In genomic region chr1:232979596-232979995, GRCh38 we compare ENCODE assay signal across 19 cellular contexts. TPM values are rescaled to one million over a fixed set of nuclear protein-coding genes. Genes with fewer than 3 reads are reported as not detected.
DNase-seq lines count a peak whose midpoint lies in the region; ATAC-seq, FAIRE-seq and TF ChIP-seq lines count a peak whose summit lies in the region.
"Had no signal": no experiment of that assay in that cellular context is flagged by ENCODE, and none has a peak within 500 bp of the region (broad histone marks: within the 10 kb centered on the region; RNA-seq: fewer than 3 reads in every experiment).

No MANE protein-coding gene starts in this region.

- DNase-seq in activated naive CD4-positive, alpha-beta T cell treated with anti-CD3 and anti-CD28 coated beads, Interleukin-2, amount 50 U/mL, for 72 hours (ENCODE audit: low spot score in 2 of 2): no peak
- DNase-seq in activated naive CD4-positive, alpha-beta T cell treated with anti-CD3 and anti-CD28 coated beads, Interleukin-2, amount 10 ng/mL, durations not matched to agents 7 days and 5 days: no peak
- no peak for DNase-seq in H1 (ENCODE audit: low read depth in 1 of 2, low spot score in 2 of 2)
- no peak for DNase-seq in mesenchymal stem cell
- DNase-seq in SIG-M5 (lab: John Stamatoyannopoulos, UW): no peak
- no peak for DNase-seq in T-helper 2 cell treated with Interferon-gamma antibody and Interleukin-4, amounts not matched to agents 5 μg/mL and 100 μg/mL, for 36 hours (ENCODE audit: low spot score)
- DNase-seq: 8988T; AML-193; Caco-2; CD8-positive, alpha-beta memory T cell; DND-41; GDM1; H9 had no signal

- no peak for ATAC-seq in activated naive CD4-positive, alpha-beta T cell treated with anti-CD3 and anti-CD28 coated beads, Interleukin-2, amount 50 U/mL, for 72 hours
- ATAC-seq in GM21825 (IDR thresholded peaks at IDR 0.05; ENCODE audit: unreplicated experiment): no peak
- ATAC-seq: HepG2 had no signal

- H3K14ac ChIP-seq in H1 (ENCODE audit: insufficient read length): no peak overlapping the region
- H3K14ac ChIP-seq in mesenchymal stem cell (ENCODE audit: low read length in 2 of 2): peak overlapping the region in 1 of 2 experiments; percentile 7

- no peaks in the 10 kb centered on the region; the same call in 1 of the 2 replicates for H3K79me1 ChIP-seq in H1 (ENCODE audit: low read depth, low read length)
- peaks cover 8% of the 10 kb centered on the region for H3K79me1 ChIP-seq in mesenchymal stem cell (replicated peaks; ENCODE audit: low read length, poor library complexity, severe bottlenecking)

- FAIRE-seq in H1 (lab: Jason Lieb, UNC): no peak
- FAIRE-seq: GM18507, HepG2, HTR-8/SVneo had no signal

- H2AK5ac ChIP-seq in H1 (ENCODE audit: low read depth, low read length) (no peak overlapping the region), mesenchymal stem cell (ENCODE audit: low read length, severe bottlenecking) (peak overlapping the region; percentile 50)

- H2BK12ac ChIP-seq in H1 (ENCODE audit: low read depth, low read length) (no peak overlapping the region), mesenchymal stem cell (ENCODE audit: low read length in 2 of 2) (no peak overlapping the region)

- H3K9me3 ChIP-seq in H1 (ENCODE audit: insufficient read depth in 2 of 2, low read depth in 1 of 2, low read length in 1 of 2): no peaks in the 10 kb centered on the region
- peaks cover 1% of the 10 kb centered on the region for H3K9me3 ChIP-seq in mesenchymal stem cell (ENCODE audit: control insufficient read depth, low read length)
- H3K9me3 ChIP-seq: BLaER1, Caco-2 had no signal

- no peak for TF ChIP-seq CTCF in H1 (IDR thresholded peaks at IDR 0.05; ENCODE audit: control extremely low read depth in 1 of 3, insufficient read depth in 1 of 3, low read depth in 1 of 3, low read length in 3 of 3)

- H3K18ac ChIP-seq in H1 (ENCODE audit: extremely low read depth, low read length) (no peak overlapping the region), mesenchymal stem cell (ENCODE audit: low read depth in 1 of 2, low read length in 2 of 2) (no peak overlapping the region)

- no peak overlapping the region for H4K91ac ChIP-seq in H1 (replicated peaks; ENCODE audit: insufficient read length, low read length)
- no peak overlapping the region for H4K91ac ChIP-seq in mesenchymal stem cell (ENCODE audit: low read length)

- H4K8ac ChIP-seq in H1 (ENCODE audit: extremely low read depth, insufficient read depth, low read length) (peak overlapping the region; percentile 1; the same call in 1 of the 2 replicates), mesenchymal stem cell (ENCODE audit: low read length) (no peak overlapping the region)

- H3K4ac ChIP-seq in H1 (replicated peaks; ENCODE audit: insufficient read length, low read depth, low read length) (no peak overlapping the region), mesenchymal stem cell (ENCODE audit: low read depth in 1 of 2, low read length in 2 of 2) (no peak overlapping the region)

- H3K27me3 Mint-ChIP-seq in activated naive CD4-positive, alpha-beta T cell treated with anti-CD3 and anti-CD28 coated beads, Interleukin-2, amount 10 ng/mL, durations not matched to agents 7 days and 5 days: no peaks in the 10 kb centered on the region
- no peaks in the 10 kb centered on the region for H3K27me3 Mint-ChIP-seq in T-helper 2 cell treated with Interferon-gamma antibody and Interleukin-4, amounts not matched to agents 5 μg/mL and 100 μg/mL, for 36 hours (ENCODE audit: low read depth)
- H3K27me3 Mint-ChIP-seq: CD8-positive, alpha-beta memory T cell had no signal

- TF ChIP-seq EP300 in H1 (IDR thresholded peaks at IDR 0.05; ENCODE audit: borderline replicate concordance in 1 of 2, low read depth in 2 of 2, low read length in 2 of 2): no peak

- H3K23ac ChIP-seq in H1 (ENCODE audit: insufficient read length) (no peak overlapping the region), mesenchymal stem cell (ENCODE audit: low read length in 2 of 2) (no peak overlapping the region)

- no peak overlapping the region for H2AFZ ChIP-seq in H1 (ENCODE audit: low read length)
- no peak overlapping the region for H2AFZ ChIP-seq in mesenchymal stem cell (ENCODE audit: low read depth, low read length)
- H2AFZ ChIP-seq: GM23248 had no signal

- H3K4me1 Mint-ChIP-seq in activated naive CD4-positive, alpha-beta T cell treated with anti-CD3 and anti-CD28 coated beads, Interleukin-2, amount 10 ng/mL, durations not matched to agents 7 days and 5 days: peaks cover 25% of the 10 kb centered on the region
- peaks cover 26% of the 10 kb centered on the region for H3K4me1 Mint-ChIP-seq in T-helper 2 cell treated with Interferon-gamma antibody and Interleukin-4, amounts not matched to agents 5 μg/mL and 100 μg/mL, for 36 hours (ENCODE audit: low read depth)

- H3K9ac ChIP-seq in H1 (replicated peaks in 1 of 4; ENCODE audit: extremely low read depth in 1 of 4, low read depth in 3 of 4, low read length in 3 of 4): no peak overlapping the region
- no peak overlapping the region for H3K9ac ChIP-seq in mesenchymal stem cell (ENCODE audit: low read length)
- H3K9ac ChIP-seq: BLaER1, GM23248 had no signal

- no peak overlapping the region for H3K56ac ChIP-seq in H1 (replicated peaks; ENCODE audit: insufficient read length, low read depth, low read length)

- H3K4me3 Mint-ChIP-seq in activated naive CD4-positive, alpha-beta T cell treated with anti-CD3 and anti-CD28 coated beads, Interleukin-2, amount 10 ng/mL, durations not matched to agents 7 days and 5 days: no peak overlapping the region
- no peak overlapping the region for H3K4me3 Mint-ChIP-seq in T-helper 2 cell treated with Interferon-gamma antibody and Interleukin-4, amounts not matched to agents 5 μg/mL and 100 μg/mL, for 36 hours
- H3K4me3 Mint-ChIP-seq: CD8-positive, alpha-beta memory T cell; H9 had no signal

- H3K4me2 ChIP-seq in H1 (ENCODE audit: insufficient read depth in 1 of 2, low read depth in 2 of 2, low read length in 2 of 2) (no peak overlapping the region), mesenchymal stem cell (ENCODE audit: low read length, poor library complexity, severe bottlenecking) (no peak overlapping the region)
- H3K4me2 ChIP-seq: BLaER1 had no signal

- no peaks in the 10 kb centered on the region for H3K4me1 ChIP-seq in H1 (replicated peaks in 1 of 4; ENCODE audit: control insufficient read depth in 3 of 4, insufficient read depth in 4 of 4, low read length in 3 of 4)
- H3K4me1 ChIP-seq in mesenchymal stem cell (ENCODE audit: control insufficient read depth, insufficient read depth, low read depth, low read length): peaks cover 13% of the 10 kb centered on the region
- H3K4me1 ChIP-seq: Caco-2 had no signal

- CTCF ChIA-PET in activated naive CD4-positive, alpha-beta T cell treated with anti-CD3 and anti-CD28 coated beads, Interleukin-2, amount 10 ng/mL, durations not matched to agents 7 days and 5 days (lab: Charles Lee): no interaction called here
- CTCF ChIA-PET in H1 (lab: Charles Lee; ENCODE audit: partially characterized antibody): interaction anchor here (1.1 to 1.5 kb wide), 3 partner anchors 26 to 260 kb away, joined by 3 to 4 read pairs (median 4); no protein-coding TSS in a partner anchor

- H3K27me3 ChIP-seq in H1 (replicated peaks in 1 of 4; ENCODE audit: control insufficient read depth in 3 of 4, extremely low read depth in 1 of 4, insufficient read depth in 3 of 4, low read length in 3 of 4) (no peaks in the 10 kb centered on the region), mesenchymal stem cell (ENCODE audit: control insufficient read depth in 1 of 2, insufficient read depth in 1 of 2, low read length in 2 of 2) (no peaks in the 10 kb centered on the region)
- H3K27me3 ChIP-seq: BLaER1 had no signal

- no peak overlapping the region for H2BK20ac ChIP-seq in H1 (ENCODE audit: low read length)

- H3K36me3 ChIP-seq in H1 (ENCODE audit: control insufficient read depth in 2 of 4, insufficient read depth in 4 of 4, low read length in 3 of 4): peaks cover 3 to 27% (median 11%) of the 10 kb centered on the region in 4 experiments; a peak in 5 of 8 replicates
- peaks cover 41 to 43% of the 10 kb centered on the region in 2 experiments for H3K36me3 ChIP-seq in mesenchymal stem cell (ENCODE audit: control insufficient read depth in 1 of 2, insufficient read depth in 2 of 2, low read depth in 1 of 2, low read length in 2 of 2)

- POLR2A ChIA-PET in H1 (lab: Charles Lee; ENCODE audit: partially characterized antibody): interaction anchor here (1.7 kb wide), 1 partner anchor 12 kb away, joined by 4 read pairs; no protein-coding TSS in a partner anchor

- no peak for TF ChIP-seq RAD21 in H1 (IDR thresholded peaks at IDR 0.05 in 1 of 2, conservative IDR thresholded peaks at IDR 0.05 in 1 of 2; ENCODE audit: low read depth in 2 of 2, low read length in 2 of 2)

- H4K20me1 ChIP-seq in H1 (replicated peaks in 1 of 2; ENCODE audit: control insufficient read depth in 1 of 2, insufficient read depth in 2 of 2, low read length in 2 of 2): peaks cover 1 to 3% of the 10 kb centered on the region in 2 experiments
- H4K20me1 ChIP-seq: BLaER1 had no signal

- no peak overlapping the region for H2BK120ac ChIP-seq in H1 (replicated peaks; ENCODE audit: low read depth, low read length)
- no peak overlapping the region for H2BK120ac ChIP-seq in mesenchymal stem cell (ENCODE audit: low read depth, low read length)

- no peak overlapping the region for H4K5ac ChIP-seq in H1 (ENCODE audit: insufficient read length, low read depth, low read length)

- no peak overlapping the region for H3K27ac ChIP-seq in H1 (ENCODE audit: low read depth, low read length)
- no peak overlapping the region for H3K27ac ChIP-seq in mesenchymal stem cell (ENCODE audit: low read length, poor library complexity, severe bottlenecking)
- H3K27ac ChIP-seq: BLaER1, GM23248 had no signal

- H2BK5ac ChIP-seq in H1 (ENCODE audit: low read depth, low read length) (no peak overlapping the region), mesenchymal stem cell (ENCODE audit: low read depth, low read length, poor library complexity, severe bottlenecking) (no peak overlapping the region)

- no peaks in the 10 kb centered on the region for H3K79me2 ChIP-seq in H1 (ENCODE audit: control insufficient read depth in 1 of 2, insufficient read depth in 2 of 2, low read length in 2 of 2)

- no peaks in the 10 kb centered on the region for H3K23me2 ChIP-seq in H1 (ENCODE audit: low read depth, low read length)

- no peak overlapping the region for H2BK15ac ChIP-seq in H1 (ENCODE audit: low read length)
- no peak overlapping the region for H2BK15ac ChIP-seq in mesenchymal stem cell (ENCODE audit: low read depth, poor library complexity, severe bottlenecking)

- TF ChIP-seq POLR2A in H1 (IDR thresholded peaks at IDR 0.05; ENCODE audit: control extremely low read depth in 1 of 2, low read depth in 2 of 2, low read length in 2 of 2): no peak

- peaks cover 0 to 11% of the 10 kb centered on the region in 2 donors for H3K9me3 Mint-ChIP-seq in activated naive CD4-positive, alpha-beta T cell treated with anti-CD3 and anti-CD28 coated beads, Interleukin-2, amount 50 U/mL, for 72 hours
- peaks cover 2% of the 10 kb centered on the region for H3K9me3 Mint-ChIP-seq in activated naive CD4-positive, alpha-beta T cell treated with anti-CD3 and anti-CD28 coated beads, Interleukin-2, amount 10 ng/mL, durations not matched to agents 7 days and 5 days
- peaks cover 2% of the 10 kb centered on the region for H3K9me3 Mint-ChIP-seq in T-helper 2 cell treated with Interferon-gamma antibody and Interleukin-4, amounts not matched to agents 5 μg/mL and 100 μg/mL, for 36 hours
- H3K9me3 Mint-ChIP-seq: CD8-positive, alpha-beta memory T cell; H9 had no signal

- WGBS in H1 (ENCODE audit: extremely low coverage in 1 of 2, insufficient coverage in 1 of 2, insufficient read length in 1 of 2, insufficient replicate concordance in 2 of 2, low coverage in 1 of 2, low lambda C conversion rate in 2 of 2, missing lambda C conversion rate in 1 of 2), 2 experiments: 95% methylated on average over 9 of the region's 9 CpGs; no CpG with 5 or more reads in 1 of the 2 experiments
- WGBS in mesenchymal stem cell: 96% methylated on average over 9 of the region's 9 CpGs

- peaks cover 15 to 51% of the 10 kb centered on the region in 2 donors for H3K36me3 Mint-ChIP-seq in activated naive CD4-positive, alpha-beta T cell treated with anti-CD3 and anti-CD28 coated beads, Interleukin-2, amount 50 U/mL, for 72 hours
- peaks cover 42% of the 10 kb centered on the region for H3K36me3 Mint-ChIP-seq in activated naive CD4-positive, alpha-beta T cell treated with anti-CD3 and anti-CD28 coated beads, Interleukin-2, amount 10 ng/mL, durations not matched to agents 7 days and 5 days
- peaks cover 41% of the 10 kb centered on the region for H3K36me3 Mint-ChIP-seq in T-helper 2 cell treated with Interferon-gamma antibody and Interleukin-4, amounts not matched to agents 5 μg/mL and 100 μg/mL, for 36 hours (ENCODE audit: low read depth)

- H3K27ac Mint-ChIP-seq in activated naive CD4-positive, alpha-beta T cell treated with anti-CD3 and anti-CD28 coated beads, Interleukin-2, amount 50 U/mL, for 72 hours: peak overlapping the region; percentile 30 to 85
- no peak overlapping the region for H3K27ac Mint-ChIP-seq in activated naive CD4-positive, alpha-beta T cell treated with anti-CD3 and anti-CD28 coated beads, Interleukin-2, amount 10 ng/mL, durations not matched to agents 7 days and 5 days
- H3K27ac Mint-ChIP-seq in T-helper 2 cell treated with Interferon-gamma antibody and Interleukin-4, amounts not matched to agents 5 μg/mL and 100 μg/mL, for 36 hours: no peak overlapping the region

- no peak overlapping the region for H3K4me3 ChIP-seq in H1 (ENCODE audit: extremely low read depth in 1 of 4, insufficient read depth in 2 of 4, low read depth in 3 of 4, low read length in 4 of 4)
- no peak overlapping the region for H3K4me3 ChIP-seq in mesenchymal stem cell (ENCODE audit: insufficient read depth in 1 of 2, low read depth in 1 of 2, low read length in 2 of 2)
- H3K4me3 ChIP-seq: BLaER1, GM23248 had no signal

RNA-seq across cellular contexts. Expression of gene NTPCR, which starts 29.2 kb away (rescaled TPM):
- total RNA-seq in activated naive CD4-positive, alpha-beta T cell treated with anti-CD3 and anti-CD28 coated beads, Interleukin-2, amount 50 U/mL, for 72 hours: 10 to 100 TPM; 59.0 to 85.4 TPM
- 68.6 and 73.1 TPM in 2 replicates for total RNA-seq in H1 (2021; fragmentation: NEBNext Ultra II Directional; extraction: Animal tissue kit (Norgen Biotek cat#: 25700))
- polyA plus RNA-seq in H1 (2011; rRNA removed): 17.3 and 22.6 TPM in 2 replicates
- polyA plus RNA-seq in H1 (2011; cell fraction: cytosol; rRNA removed): 27.6 TPM
- polyA plus RNA-seq in H1 (2011; cell fraction: nucleus; rRNA removed): 22.2 TPM
- 70.9 to 94.3 TPM (median 85.5 TPM) in 4 replicates for polyA plus RNA-seq in H1 (2012, experiment 1 of 2)
- 50.5 TPM for polyA plus RNA-seq in H1 (2012, experiment 2 of 2)
- 61.7 TPM for polyA plus RNA-seq in H1 (2013, experiment 1 of 2)
- 63.0 TPM for polyA plus RNA-seq in H1 (2013, experiment 2 of 2)
- 23.6 and 28.6 TPM in 2 replicates for polyA minus RNA-seq in H1 (2011; rRNA and poly(A)+ RNA removed)
- 24.2 TPM for polyA minus RNA-seq in H1 (2011; cell fraction: cytosol; rRNA and poly(A)+ RNA removed)
- polyA minus RNA-seq in H1 (2011; cell fraction: nucleus; rRNA and poly(A)+ RNA removed): 51.5 TPM
- 33.9 TPM for polyA plus RNA-seq in mesenchymal stem cell (2013, experiment 1 of 2)
- polyA plus RNA-seq in mesenchymal stem cell (2013, experiment 2 of 2): 34.1 TPM

Comparison
In these comparisons a context has a peak if more than half of its experiments do, and no peak if none do; other contexts are left out.
1. H3K27ac Mint-ChIP-seq: peak in activated naive CD4-positive, alpha-beta T cell treated with anti-CD3 and anti-CD28 coated beads, Interleukin-2, amount 50 U/mL, for 72 hours (2 of 2); none in activated naive CD4-positive, alpha-beta T cell treated with anti-CD3 and anti-CD28 coated beads, Interleukin-2, amount 10 ng/mL, durations not matched to agents 7 days and 5 days (single experiment) and T-helper 2 cell treated with Interferon-gamma antibody and Interleukin-4, amounts not matched to agents 5 μg/mL and 100 μg/mL, for 36 hours (single experiment).